Comparison of ENCODE assay signal across 1 cellular context in genomic region chr17:64928701-64929100, GRCh38.
A peak's percentile ranks its signal among the peaks of the same experiment; 100 is the strongest.
TF ChIP-seq lines count a peak whose summit lies in the region.

No MANE protein-coding gene starts in this region.

TF ChIP-seq in K562, 482 proteins besides CTCF, POLR2A, EP300 and RAD21:
- 0 out of 2 replicates have a peak, but pooled peaks have one; percentile 23 for TF ChIP-seq ARID1B (IDR thresholded peaks at IDR 0.05)
